Comparison of ENCODE assay signal across 21 cellular contexts in genomic region chr1:47705517-47706130, GRCh38.
DNase-seq lines count a peak whose midpoint lies in the region; ATAC-seq and TF ChIP-seq lines count a peak whose summit lies in the region.
"Had no signal": no experiment of that assay in that cellular context is flagged by ENCODE, and none has a peak within 500 bp of the region (broad histone marks: within the 10 kb centered on the region; RNA-seq: fewer than 3 reads in every experiment).

No MANE protein-coding gene starts in this region.

- no peaks in the 10 kb centered on the region for H3K4me1 ChIP-seq in foreskin keratinocyte

- DNase-seq in COR-L47 (lab: John Stamatoyannopoulos, UW) = peak; percentile 32
- peak; percentile 87 for DNase-seq in NCI-H1105 treated with DMSO at 0.1 percent for 48 hours (lab: John Stamatoyannopoulos, UW)
- peak; percentile 33 for DNase-seq in NCI-H345 treated with DMSO at 0.1 percent for 48 hours (lab: John Stamatoyannopoulos, UW; ENCODE audit: unreplicated experiment)
- peak; percentile 83 for DNase-seq in fibroblast of peridontal ligament (ENCODE audit: extremely low read depth)
- DNase-seq in foreskin keratinocyte = no peak
- DNase-seq in activated CD4-positive, alpha-beta T cell treated with anti-CD3 and anti-CD28 coated beads, Interleukin-2, amount 50 U/mL, for 48 hours = no peak
- DNase-seq: activated B cell treated with CpG ODN at 0.5 μM for 24 hours; activated CD4-positive, alpha-beta T cell treated with anti-CD3 and anti-CD28 coated beads, Interleukin-2, amount 50 U/mL, for 4 hours; CD8-positive, alpha-beta T cell; effector memory CD8-positive, alpha-beta T cell; left colon; naive B cell; NCI-H187; PC-3; right cardiac atrium; Right ventricle myocardium superior; stomach; SW 1271 had no signal

- no peak for TF ChIP-seq CTCF in foreskin keratinocyte (conservative IDR thresholded peaks at IDR 0.05)

- peaks cover 62% of the 10 kb centered on the region for H3K27me3 ChIP-seq in foreskin keratinocyte

- ATAC-seq in HG02623 (IDR thresholded peaks at IDR 0.05; ENCODE audit: unreplicated experiment) (no peak), foreskin keratinocyte (no peak)
- ATAC-seq: CD8-positive, alpha-beta T cell; effector memory CD8-positive, alpha-beta T cell; left colon; PC-3; right cardiac atrium had no signal

- no peak overlapping the region for H3K27ac ChIP-seq in foreskin keratinocyte
- H3K27ac ChIP-seq: esophagus muscularis mucosa, stomach, tibial nerve had no signal

Comparison
In these comparisons a context has a peak if more than half of its experiments do, and no peak if none do; other contexts are left out.
1. DNase-seq: peak in COR-L47 (single experiment), NCI-H1105 treated with DMSO at 0.1 percent for 48 hours (single experiment), NCI-H345 treated with DMSO at 0.1 percent for 48 hours (single experiment) and fibroblast of peridontal ligament (single experiment); none in foreskin keratinocyte (0 of 2) and activated CD4-positive, alpha-beta T cell treated with anti-CD3 and anti-CD28 coated beads, Interleukin-2, amount 50 U/mL, for 48 hours (0 of 2).